In the genomic region with DNA sequence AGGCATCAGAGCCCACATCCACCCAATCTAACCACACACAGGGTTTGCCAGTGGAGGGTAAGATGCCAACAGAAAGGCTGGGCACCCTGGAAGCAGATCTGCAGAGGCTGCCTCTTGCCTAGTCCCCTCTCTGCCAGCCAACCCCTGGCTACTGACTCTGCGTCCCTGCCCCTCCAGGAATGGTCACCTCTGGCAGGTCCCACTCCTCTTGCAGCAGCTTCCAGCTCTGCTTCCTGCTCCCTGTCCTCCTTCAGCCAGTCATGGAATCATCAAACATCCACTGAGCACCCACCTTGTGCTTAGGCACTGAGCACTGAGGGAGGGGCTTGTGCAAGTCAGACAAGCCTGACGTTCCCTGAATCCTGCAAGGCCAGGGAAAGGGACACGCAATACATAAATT, we compare ENCODE assay signal across 30 cellular contexts. TPM values are rescaled to one million over a fixed set of nuclear protein-coding genes. Genes with fewer than 3 reads are reported as not detected.
"Had no signal": no experiment of that assay in that cellular context is flagged by ENCODE, and none has a peak within 500 bp of the region (broad histone marks: within the 10 kb centered on the region; RNA-seq: fewer than 3 reads in every experiment).

No MANE protein-coding gene starts in this region.

- H3K9me3 ChIP-seq: left ventricle myocardium inferior, pancreas, prostate gland, sigmoid colon, spleen, tibial nerve, uterus had no signal

- H3K4me1 ChIP-seq: left ventricle myocardium inferior, pancreas, prostate gland, sigmoid colon, spleen, tibial nerve, uterus had no signal

- H3K4me1 Mint-ChIP-seq: immature natural killer cell; mesothelial cell of epicardium; naive B cell; natural killer cell; nephron progenitor cell; stimulated activated memory B cell treated with anti-CD40 and anti-IgM and Interleukin-4, amounts not matched to agents 10 μg/mL and 1 μg/mL and 100 μg/mL, for 72 hours; stimulated activated naive CD8-positive, alpha-beta T cell treated with anti-CD3 and anti-CD28 coated beads, Interleukin-15, amount 100 ng/mL, for 72 hours had no signal

- H3K36me3 Mint-ChIP-seq: immature natural killer cell; mesothelial cell of epicardium; naive B cell; natural killer cell; stimulated activated memory B cell treated with anti-CD40 and anti-IgM and Interleukin-4, amounts not matched to agents 10 μg/mL and 1 μg/mL and 100 μg/mL, for 72 hours; type B pancreatic cell had no signal

- H3K4me3 ChIP-seq: left ventricle myocardium inferior, lung, pancreas, prostate gland, sigmoid colon, spleen, tibial nerve, uterus had no signal

- H3K27ac ChIP-seq: left ventricle myocardium inferior, pancreas, prostate gland, sigmoid colon, spleen, tibial nerve, uterus had no signal

- H3K27ac Mint-ChIP-seq: immature natural killer cell; mesothelial cell of epicardium; natural killer cell; nephron progenitor cell; stimulated activated memory B cell treated with anti-CD40 and anti-IgM and Interleukin-4, amounts not matched to agents 10 μg/mL and 1 μg/mL and 100 μg/mL, for 72 hours; type B pancreatic cell had no signal

- H3K4me3 Mint-ChIP-seq: immature natural killer cell; mesothelial cell of epicardium; naive B cell; natural killer cell; nephron progenitor cell; stimulated activated memory B cell treated with anti-CD40 and anti-IgM and Interleukin-4, amounts not matched to agents 10 μg/mL and 1 μg/mL and 100 μg/mL, for 72 hours; stimulated activated naive CD8-positive, alpha-beta T cell treated with anti-CD3 and anti-CD28 coated beads, Interleukin-15, amount 100 ng/mL, for 72 hours; type B pancreatic cell had no signal

- H3K36me3 ChIP-seq: left ventricle myocardium inferior, pancreas, prostate gland, sigmoid colon, spleen, tibial nerve, uterus had no signal

- DNase-seq: hypothalamus; immature natural killer cell; kidney; left colon; left ventricle myocardium inferior; mesendoderm; naive B cell; natural killer cell; nephron progenitor cell; nucleus accumbens; pancreas; posterior cingulate gyrus; retina; right cardiac atrium; sigmoid colon; small intestine; spleen; stimulated activated CD4-positive, alpha-beta T cell treated with anti-CD3 and anti-CD28 coated beads, Interleukin-4, amount 100 ng/mL, for 24 hours; stimulated activated naive CD4-positive, alpha-beta T cell treated with Interleukin-2 at 50 U/mL for 16 hours; stimulated activated naive CD8-positive, alpha-beta T cell treated with anti-CD3 and anti-CD28 coated beads, Interleukin-15, amount 100 ng/mL, for 72 hours; substantia nigra; uterus had no signal

- H3K27me3 ChIP-seq: pancreas, sigmoid colon, tibial nerve, uterus had no signal

- ATAC-seq: left colon; natural killer cell; pancreas; right cardiac atrium; stimulated activated memory B cell treated with anti-CD40 and anti-IgM and Interleukin-4, amounts not matched to agents 10 μg/mL and 1 μg/mL and 100 μg/mL, for 72 hours; stimulated activated naive CD8-positive, alpha-beta T cell treated with anti-CD3 and anti-CD28 coated beads, Interleukin-15, amount 100 ng/mL, for 72 hours had no signal

- H3K9me3 Mint-ChIP-seq: immature natural killer cell; mesothelial cell of epicardium; natural killer cell; nephron progenitor cell; stimulated activated memory B cell treated with anti-CD40 and anti-IgM and Interleukin-4, amounts not matched to agents 10 μg/mL and 1 μg/mL and 100 μg/mL, for 72 hours; stimulated activated naive CD8-positive, alpha-beta T cell treated with anti-CD3 and anti-CD28 coated beads, Interleukin-15, amount 100 ng/mL, for 72 hours; type B pancreatic cell had no signal

RNA-seq across cellular contexts. Expression of a gene that starts 20.1 kb away (rescaled TPM):
- total RNA-seq: left colon, left ventricle myocardium inferior, mesothelial cell of epicardium, mononuclear cell, natural killer cell, osteoblast, sigmoid colon, spleen, tibial nerve had no signal
- polyA plus RNA-seq: immature natural killer cell, sigmoid colon, spleen had no signal
